Comparison of ENCODE assay signal across 34 cellular contexts in genomic region chr4:92843784-92844183, GRCh38.
"Had no signal": no experiment of that assay in that cellular context is flagged by ENCODE, and none has a peak within 500 bp of the region (broad histone marks: within the 10 kb centered on the region; RNA-seq: fewer than 3 reads in every experiment).

No MANE protein-coding gene starts in this region.

- H3K9me3 Mint-ChIP-seq: nephron progenitor cell had no signal

- ATAC-seq: naive thymus-derived CD8-positive, alpha-beta T cell; natural killer cell treated with Interleukin-12 subunit alpha and Interleukin-12 subunit beta and Interleukin-15 and Interleukin-18, amount 100 ng/mL, for 72 hours; psoas muscle; right cardiac atrium; sciatic nerve; stimulated activated naive CD8-positive, alpha-beta T cell treated with anti-CD3 and anti-CD28 coated beads, Interleukin-15, amount 100 ng/mL, for 72 hours; stimulated activated naive CD8-positive, alpha-beta T cell treated with anti-CD3 and anti-CD28 coated beads, Interleukin-15, Interleukin-2, amounts not matched to agents 100 U/mL and 50 U/mL, for 24 hours had no signal

- H3K9ac ChIP-seq: parathyroid adenoma had no signal

- H3K27ac Mint-ChIP-seq: naive B cell; naive thymus-derived CD8-positive, alpha-beta T cell; natural killer cell treated with Interleukin-12 subunit alpha and Interleukin-12 subunit beta and Interleukin-15 and Interleukin-18, amount 100 ng/mL, for 72 hours; nephron progenitor cell; progenitor cell of endocrine pancreas; stimulated activated memory B cell treated with anti-CD40 and anti-IgM and Interleukin-4, amounts not matched to agents 10 μg/mL and 1 μg/mL and 100 μg/mL, for 72 hours; stimulated activated naive CD8-positive, alpha-beta T cell treated with anti-CD3 and anti-CD28 coated beads, Interleukin-15, amount 100 ng/mL, for 72 hours had no signal

- FAIRE-seq: urothelium cell line had no signal

- H3K79me2 ChIP-seq: parathyroid adenoma had no signal

- H3K4me2 ChIP-seq: smooth muscle cell had no signal

- H3K4me3 ChIP-seq: ovary, psoas muscle, skin epidermis, smooth muscle cell, spleen, suprapubic skin, thoracic aorta, thyroid gland, tibial nerve, upper lobe of left lung, vagina had no signal

- H3K9me3 ChIP-seq: neutrophil, ovary, psoas muscle, spleen, suprapubic skin, thoracic aorta, thyroid gland, tibial nerve, upper lobe of left lung, vagina had no signal

- H3K27me3 Mint-ChIP-seq: naive B cell; naive thymus-derived CD8-positive, alpha-beta T cell; natural killer cell treated with Interleukin-12 subunit alpha and Interleukin-12 subunit beta and Interleukin-15 and Interleukin-18, amount 100 ng/mL, for 72 hours; progenitor cell of endocrine pancreas; stimulated activated memory B cell treated with anti-CD40 and anti-IgM and Interleukin-4, amounts not matched to agents 10 μg/mL and 1 μg/mL and 100 μg/mL, for 72 hours; stimulated activated naive CD8-positive, alpha-beta T cell treated with anti-CD3 and anti-CD28 coated beads, Interleukin-15, amount 100 ng/mL, for 72 hours had no signal

- H3K27me3 ChIP-seq: neutrophil, ovary, spleen, suprapubic skin, thyroid gland, tibial nerve, upper lobe of left lung, vagina had no signal

- H3K4me3 Mint-ChIP-seq: naive B cell; naive thymus-derived CD8-positive, alpha-beta T cell; natural killer cell treated with Interleukin-12 subunit alpha and Interleukin-12 subunit beta and Interleukin-15 and Interleukin-18, amount 100 ng/mL, for 72 hours; nephron progenitor cell; neural crest cell; stimulated activated memory B cell treated with anti-CD40 and anti-IgM and Interleukin-4, amounts not matched to agents 10 μg/mL and 1 μg/mL and 100 μg/mL, for 72 hours; stimulated activated naive CD8-positive, alpha-beta T cell treated with anti-CD3 and anti-CD28 coated beads, Interleukin-15, amount 100 ng/mL, for 72 hours had no signal

- H3K36me3 ChIP-seq: neutrophil, ovary, spleen, suprapubic skin, thoracic aorta, thyroid gland, tibial nerve, upper lobe of left lung, vagina had no signal

- H2AFZ ChIP-seq: parathyroid adenoma had no signal

- DNase-seq: naive B cell; naive thymus-derived CD8-positive, alpha-beta T cell; nephron progenitor cell; nucleus accumbens; ovary; psoas muscle; right cardiac atrium; spleen; stimulated activated CD4-positive, alpha-beta T cell treated with anti-CD3 and anti-CD28 coated beads, Interleukin-12 subunit alpha, Interleukin-12 subunit beta, amount 100 ng/mL, for 4 hours; stimulated activated CD4-positive, alpha-beta T cell treated with anti-CD3 and anti-CD28 coated beads, Interleukin-1b, Interleukin-23, amount 100 ng/mL, for 48 hours; stimulated activated CD4-positive, alpha-beta T cell treated with anti-CD3 and anti-CD28 coated beads, Interleukin-4, amount 100 ng/mL, for 1 hour; stimulated activated CD4-positive, alpha-beta T cell treated with anti-CD3 and anti-CD28 coated beads, Interleukin-4, amount 100 ng/mL, for 4 hours; stimulated activated CD8-positive, alpha-beta memory T cell treated with anti-CD3 and anti-CD28 coated beads, Interleukin-4, amount 100 ng/mL, for 48 hours; stimulated activated naive CD4-positive, alpha-beta T cell; stimulated activated naive CD8-positive, alpha-beta T cell treated with anti-CD3 and anti-CD28 coated beads, Interleukin-15, amount 100 ng/mL, for 72 hours; stimulated activated naive CD8-positive, alpha-beta T cell treated with anti-CD3 and anti-CD28 coated beads, Interleukin-15, Interleukin-2, amounts not matched to agents 100 U/mL and 50 U/mL, for 24 hours; substantia nigra; thyroid gland; trophoblast cell; upper lobe of left lung had no signal

- H3K4me1 ChIP-seq: parathyroid adenoma, psoas muscle, spleen, suprapubic skin, thyroid gland, tibial nerve, upper lobe of left lung, vagina had no signal

- H3K4me1 Mint-ChIP-seq: naive B cell; naive thymus-derived CD8-positive, alpha-beta T cell; nephron progenitor cell; neural crest cell; stimulated activated memory B cell treated with anti-CD40 and anti-IgM and Interleukin-4, amounts not matched to agents 10 μg/mL and 1 μg/mL and 100 μg/mL, for 72 hours; stimulated activated naive CD8-positive, alpha-beta T cell treated with anti-CD3 and anti-CD28 coated beads, Interleukin-15, amount 100 ng/mL, for 72 hours had no signal

- H3K27ac ChIP-seq: neutrophil, ovary, parathyroid adenoma, psoas muscle, skin epidermis, spleen, suprapubic skin, thoracic aorta, thyroid gland, tibial nerve, upper lobe of left lung, vagina had no signal

- H3K36me3 Mint-ChIP-seq: naive B cell; naive thymus-derived CD8-positive, alpha-beta T cell; stimulated activated memory B cell treated with anti-CD40 and anti-IgM and Interleukin-4, amounts not matched to agents 10 μg/mL and 1 μg/mL and 100 μg/mL, for 72 hours had no signal
